ENCODE assay signal across 9 cellular contexts in genomic region chr2:129936334-129936934, GRCh38. TPM values are rescaled to one million over a fixed set of nuclear protein-coding genes. Genes with fewer than 3 reads are reported as not detected.
A peak's percentile ranks its signal among the peaks of the same experiment; 100 is the strongest.
DNase-seq lines count a peak whose midpoint lies in the region; ATAC-seq lines count a peak whose summit lies in the region.
"Had no signal": no experiment of that assay in that cellular context is flagged by ENCODE, and none has a peak within 500 bp of the region (broad histone marks: within the 10 kb centered on the region; RNA-seq: fewer than 3 reads in every experiment).

No MANE protein-coding gene starts in this region.

- no peak for ATAC-seq in CD4-positive, CD25-positive, alpha-beta regulatory T cell (ENCODE audit: low read depth in 2 of 2)
- ATAC-seq in GM19025 (IDR thresholded peaks at IDR 0.05; ENCODE audit: low read depth, unreplicated experiment) = peak; percentile 63
- no peak for ATAC-seq in left colon
- no peak for ATAC-seq in HG03196 (IDR thresholded peaks at IDR 0.05; ENCODE audit: unreplicated experiment)

- no peaks in the 10 kb centered on the region for H3K27me3 ChIP-seq in CD4-positive, CD25-positive, alpha-beta regulatory T cell (ENCODE audit: control insufficient read depth, insufficient read depth, low read length)

- no peak overlapping the region for H3K4me3 Mint-ChIP-seq in CD4-positive, CD25-positive, alpha-beta regulatory T cell

- DNase-seq in CD4-positive, CD25-positive, alpha-beta regulatory T cell = peak in 2 of 3 donors; percentile 24 to 55
- DNase-seq in NCI-H460 (ENCODE audit: extremely low read depth, low read depth) (peak; percentile 35), dedifferentiated amniotic fluid mesenchymal stem cell (ENCODE audit: extremely low spot score) (peak; percentile 26), NCI-H128 (lab: John Stamatoyannopoulos, UW; ENCODE audit: unreplicated experiment) (no peak), left colon (no peak), cardiac septum (ENCODE audit: low spot score) (no peak)

- peaks cover 34% of the 10 kb centered on the region for H3K27me3 Mint-ChIP-seq in CD4-positive, CD25-positive, alpha-beta regulatory T cell

- H3K36me3 ChIP-seq in CD4-positive, CD25-positive, alpha-beta regulatory T cell (ENCODE audit: control insufficient read depth, insufficient read depth, low read length) = no peaks in the 10 kb centered on the region
- H3K36me3 ChIP-seq: tibial nerve had no signal

- no peak overlapping the region for H3K27ac ChIP-seq in CD4-positive, CD25-positive, alpha-beta regulatory T cell (ENCODE audit: insufficient read depth, low read length, poor library complexity, severe bottlenecking)
- H3K27ac ChIP-seq: tibial nerve had no signal

- H3K4me1 Mint-ChIP-seq in CD4-positive, CD25-positive, alpha-beta regulatory T cell = no peaks in the 10 kb centered on the region

- no peaks in the 10 kb centered on the region for H3K36me3 Mint-ChIP-seq in CD4-positive, CD25-positive, alpha-beta regulatory T cell

- intact Hi-C loops in left colon (cut with DNase I, micrococcal nuclease) (no loop called here), cardiac septum (cut with DNase I) (loop anchor here (1.0 kb wide), 1 partner anchor 396 kb away; no protein-coding TSS in a partner anchor)

- H3K27ac Mint-ChIP-seq in CD4-positive, CD25-positive, alpha-beta regulatory T cell = no peak overlapping the region

- no peaks in the 10 kb centered on the region for H3K9me3 Mint-ChIP-seq in CD4-positive, CD25-positive, alpha-beta regulatory T cell

- H3K9me3 ChIP-seq in CD4-positive, CD25-positive, alpha-beta regulatory T cell (ENCODE audit: control insufficient read depth in 2 of 2, low read length in 2 of 2) = no peaks in the 10 kb centered on the region
- H3K9me3 ChIP-seq: tibial nerve had no signal

- no peak overlapping the region for H3K4me3 ChIP-seq in CD4-positive, CD25-positive, alpha-beta regulatory T cell (ENCODE audit: low read depth, low read length)
- H3K4me3 ChIP-seq: tibial nerve had no signal

- H3K4me1 ChIP-seq in CD4-positive, CD25-positive, alpha-beta regulatory T cell (ENCODE audit: control insufficient read depth, insufficient read depth, low read length, poor library complexity, severe bottlenecking) = no peaks in the 10 kb centered on the region

RNA-seq across cellular contexts. Expression of gene RAB6C, which starts 43.0 kb away (rescaled TPM):
- total RNA-seq in CD4-positive, CD25-positive, alpha-beta regulatory T cell = not detected
- not detected for polyA plus RNA-seq in CD4-positive, CD25-positive, alpha-beta regulatory T cell
- not detected in 2 replicates for total RNA-seq in NCI-H460 (2014; rRNA removed; shearing (Covaris generic))
- polyA plus RNA-seq in NCI-H460 (2014; cell fraction: nucleus; rRNA removed) = not detected in 2 replicates
- under 1 TPM in 1 of 2 donors, not detected in 1; 0.15 TPM for total RNA-seq in left colon
- total RNA-seq in cardiac septum = not detected
- total RNA-seq: tibial nerve had no signal

Comparison
In these comparisons a context has a peak if more than half of its experiments do, and no peak if none do; other contexts are left out.
1. DNase-seq: peak in CD4-positive, CD25-positive, alpha-beta regulatory T cell (2 of 3), NCI-H460 (single experiment) and dedifferentiated amniotic fluid mesenchymal stem cell (single experiment); none in NCI-H128 (single experiment), left colon (0 of 2) and cardiac septum (single experiment).